In the genomic region with DNA sequence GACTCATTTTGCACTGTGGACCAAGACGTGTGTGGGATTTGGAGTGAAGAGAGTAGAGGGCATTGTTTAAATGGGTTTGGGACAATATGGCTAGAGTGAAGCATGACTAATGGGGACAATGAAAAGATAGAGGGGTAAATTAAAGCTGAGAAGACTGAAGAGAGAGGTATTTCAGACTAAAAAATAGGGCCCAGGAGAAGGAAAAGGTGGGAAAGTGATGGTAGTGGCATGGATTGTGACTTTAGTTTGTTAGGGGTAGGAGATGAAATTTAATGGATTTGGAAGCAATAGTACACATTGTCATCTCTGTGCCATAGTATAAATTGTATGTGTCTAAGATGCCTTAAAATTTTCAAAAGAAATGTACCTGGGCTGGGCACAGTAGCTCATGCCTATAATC, we compare ENCODE assay signal across 31 cellular contexts.
"Had no signal": no experiment of that assay in that cellular context is flagged by ENCODE, and none has a peak within 500 bp of the region (broad histone marks: within the 10 kb centered on the region; RNA-seq: fewer than 3 reads in every experiment).

No MANE protein-coding gene starts in this region.

- H3K27ac ChIP-seq: adrenal gland, body of pancreas, breast epithelium, SJCRH30, SK-N-MC had no signal

- H3K27me3 ChIP-seq: adrenal gland, body of pancreas, breast epithelium, SJCRH30 had no signal

- H3K9me3 Mint-ChIP-seq: activated CD4-positive, alpha-beta T cell treated with anti-CD3 and anti-CD28 coated beads, Interleukin-2, amount 10 ng/mL, durations not matched to agents 7 days and 5 days; activated naive CD4-positive, alpha-beta T cell treated with anti-CD3 and anti-CD28 coated beads, Interleukin-2, amount 50 U/mL, for 24 hours; activated T-helper 17 cell treated with anti-CD3 and anti-CD28 coated beads, Interleukin-2, amount 50 U/mL, for 72 hours had no signal

- H3K4me3 Mint-ChIP-seq: activated CD4-positive, alpha-beta T cell treated with anti-CD3 and anti-CD28 coated beads for 36 hours; activated CD4-positive, alpha-beta T cell treated with anti-CD3 and anti-CD28 coated beads, Interleukin-2, amount 10 ng/mL, durations not matched to agents 7 days and 5 days; activated CD8-positive, alpha-beta memory T cell treated with anti-CD3 and anti-CD28 coated beads, Interleukin-2, amount 10 ng/mL, durations not matched to agents 7 days and 5 days; activated naive CD4-positive, alpha-beta T cell treated with anti-CD3 and anti-CD28 coated beads, Interleukin-2, amount 50 U/mL, for 24 hours; activated T-helper 17 cell treated with anti-CD3 and anti-CD28 coated beads, Interleukin-2, amount 50 U/mL, for 72 hours had no signal

- FAIRE-seq: astrocyte, TTC549 had no signal

- H3K27ac Mint-ChIP-seq: activated CD4-positive, alpha-beta T cell treated with anti-CD3 and anti-CD28 coated beads for 36 hours; activated CD4-positive, alpha-beta T cell treated with anti-CD3 and anti-CD28 coated beads, Interleukin-2, amount 10 ng/mL, durations not matched to agents 7 days and 5 days; activated CD8-positive, alpha-beta memory T cell treated with anti-CD3 and anti-CD28 coated beads, Interleukin-2, amount 10 ng/mL, durations not matched to agents 7 days and 5 days; activated naive CD4-positive, alpha-beta T cell treated with anti-CD3 and anti-CD28 coated beads, Interleukin-2, amount 50 U/mL, for 24 hours; activated T-helper 17 cell treated with anti-CD3 and anti-CD28 coated beads, Interleukin-2, amount 50 U/mL, for 72 hours had no signal

- DNase-seq: activated CD4-positive, alpha-beta T cell treated with anti-CD3 and anti-CD28 coated beads for 36 hours; activated CD4-positive, alpha-beta T cell treated with anti-CD3 and anti-CD28 coated beads, Interleukin-2, amount 10 ng/mL, durations not matched to agents 7 days and 5 days; activated CD4-positive, alpha-beta T cell treated with anti-CD3 and anti-CD28 coated beads, Interleukin-2, amount 50 U/mL, for 48 hours; activated CD8-positive, alpha-beta memory T cell treated with anti-CD3 and anti-CD28 coated beads for 24 hours; activated CD8-positive, alpha-beta memory T cell treated with anti-CD3 and anti-CD28 coated beads, Interleukin-2, amount 10 ng/mL, durations not matched to agents 7 days and 5 days; activated CD8-positive, alpha-beta memory T cell treated with anti-CD3 and anti-CD28 coated beads, Interleukin-2, amount 50 U/mL, for 48 hours; activated effector memory CD4-positive, alpha-beta T cell treated with anti-CD3 and anti-CD28 coated beads, Interleukin-2, amount 50 U/mL, for 16 hours; activated naive CD4-positive, alpha-beta T cell; activated T-cell treated with anti-CD3 and anti-CD28 coated beads, Interleukin-2, amount 50 U/mL, for 48 hours; adrenal gland; body of pancreas; caudate nucleus; cerebellar nuclear complex; Karpas-422; NCI-H1105; NCI-H1417 treated with DMSO at 0.1 percent for 48 hours; NCI-H187 treated with DMSO at 0.1 percent for 48 hours; NCI-H2081 treated with DMSO at 0.1 percent for 48 hours; NCI-H226; NCI-H446 treated with DMSO at 0.1 percent for 48 hours; NCI-H524; SHP77; SJCRH30; T1000 had no signal

- H3K36me3 ChIP-seq: adrenal gland, breast epithelium had no signal

- H3K4me1 ChIP-seq: body of pancreas, SJCRH30 had no signal

- H3K9me3 ChIP-seq: adrenal gland, body of pancreas, breast epithelium, SJCRH30 had no signal

- ATAC-seq: activated CD4-positive, alpha-beta T cell treated with anti-CD3 and anti-CD28 coated beads for 36 hours; activated CD4-positive, CD25-positive, alpha-beta regulatory T cell treated with anti-CD3 and anti-CD28 coated beads, Interleukin-2, amount 50 U/mL, for 24 hours; activated CD8-positive, alpha-beta memory T cell treated with anti-CD3 and anti-CD28 coated beads, Interleukin-2, amount 10 ng/mL, durations not matched to agents 7 days and 5 days; activated T-helper 17 cell treated with anti-CD3 and anti-CD28 coated beads, Interleukin-2, amount 50 U/mL, for 72 hours; body of pancreas had no signal

- H3K27me3 Mint-ChIP-seq: activated CD4-positive, alpha-beta T cell treated with anti-CD3 and anti-CD28 coated beads for 36 hours; activated CD4-positive, alpha-beta T cell treated with anti-CD3 and anti-CD28 coated beads, Interleukin-2, amount 10 ng/mL, durations not matched to agents 7 days and 5 days; activated CD8-positive, alpha-beta memory T cell treated with anti-CD3 and anti-CD28 coated beads, Interleukin-2, amount 10 ng/mL, durations not matched to agents 7 days and 5 days; activated naive CD4-positive, alpha-beta T cell treated with anti-CD3 and anti-CD28 coated beads, Interleukin-2, amount 50 U/mL, for 24 hours; activated T-helper 17 cell treated with anti-CD3 and anti-CD28 coated beads, Interleukin-2, amount 50 U/mL, for 72 hours had no signal

- H3K36me3 Mint-ChIP-seq: activated naive CD4-positive, alpha-beta T cell treated with anti-CD3 and anti-CD28 coated beads, Interleukin-2, amount 50 U/mL, for 24 hours had no signal

- H3K4me1 Mint-ChIP-seq: activated CD4-positive, alpha-beta T cell treated with anti-CD3 and anti-CD28 coated beads for 36 hours; activated naive CD4-positive, alpha-beta T cell treated with anti-CD3 and anti-CD28 coated beads, Interleukin-2, amount 50 U/mL, for 24 hours had no signal

- H3K4me3 ChIP-seq: adrenal gland, body of pancreas, breast epithelium, SJCRH30, SK-N-MC had no signal
